In the genomic region with DNA sequence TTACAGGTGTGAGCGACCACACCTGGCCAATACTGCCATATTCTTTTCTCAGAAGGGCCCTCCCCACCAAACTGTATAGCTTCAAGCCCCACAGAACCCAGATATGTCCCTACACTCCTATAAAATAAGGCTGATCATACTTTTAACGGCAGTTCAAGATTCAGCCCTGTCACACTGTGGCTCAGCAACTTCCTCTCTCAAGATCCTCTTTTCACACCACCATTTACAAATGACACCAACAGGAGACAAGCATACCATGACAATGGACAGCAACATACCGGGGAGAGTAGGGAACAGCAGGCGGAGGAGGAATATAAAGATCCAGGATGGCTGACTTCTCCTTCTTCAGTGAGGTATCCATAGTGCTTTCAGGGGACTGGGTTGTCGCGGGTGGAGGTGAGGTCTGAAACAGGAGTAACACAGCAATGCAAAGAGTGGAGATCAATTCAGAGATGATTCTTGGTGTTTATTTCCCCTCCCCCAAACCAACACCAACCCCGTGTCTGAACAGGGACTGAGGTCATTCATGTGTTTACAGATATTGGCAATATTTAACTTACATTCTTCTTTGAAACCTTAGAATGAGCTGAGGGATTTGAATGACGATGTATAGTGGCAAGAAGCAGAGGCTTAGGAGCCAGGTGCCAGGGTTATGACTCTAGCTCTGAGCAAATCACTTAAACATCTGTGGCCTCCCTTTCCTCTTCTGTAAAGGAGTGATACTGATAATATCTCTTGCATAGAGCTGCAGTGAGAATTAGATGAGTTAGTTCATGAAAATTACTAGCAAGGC, we compare ENCODE assay signal across 11 cellular contexts. TPM values are rescaled to one million over a fixed set of nuclear protein-coding genes. Genes with fewer than 3 reads are reported as not detected.
DNase-seq lines count a peak whose midpoint lies in the region; ATAC-seq and TF ChIP-seq lines count a peak whose summit lies in the region.
"Had no signal": no experiment of that assay in that cellular context is flagged by ENCODE, and none has a peak within 500 bp of the region (broad histone marks: within the 10 kb centered on the region; RNA-seq: fewer than 3 reads in every experiment).

No MANE protein-coding gene starts in this region.

- TF ChIP-seq CTCF in foreskin keratinocyte (conservative IDR thresholded peaks at IDR 0.05), result no peak
- no peak for TF ChIP-seq CTCF in testis (IDR thresholded peaks at IDR 0.05)

- peaks cover 3% of the 10 kb centered on the region for H3K27me3 Mint-ChIP-seq in activated T-helper 1 cell treated with anti-CD3 and anti-CD28 coated beads, Interleukin-12 subunit alpha, Interleukin-12 subunit beta, Interleukin-2, Interleukin-4 antibody, amounts not matched to agents 30 ng/mL and 10 ng/mL and 1 ng/mL, durations not matched to agents 14 hours and 24 hours and 36 hours (ENCODE audit: insufficient read depth)

- H3K4me3 ChIP-seq in testis, result no peak overlapping the region
- H3K4me3 ChIP-seq in H7 (ENCODE audit: insufficient read depth, low read depth, low read length), result no peak overlapping the region
- H3K4me3 ChIP-seq: lung had no signal

- H3K36me3 Mint-ChIP-seq in activated T-helper 1 cell treated with anti-CD3 and anti-CD28 coated beads, Interleukin-12 subunit alpha, Interleukin-12 subunit beta, Interleukin-2, Interleukin-4 antibody, amounts not matched to agents 30 ng/mL and 10 ng/mL and 1 ng/mL, durations not matched to agents 14 hours and 24 hours and 36 hours (ENCODE audit: low read depth), result no peaks in the 10 kb centered on the region

- H3K4me1 ChIP-seq in foreskin keratinocyte, result peaks cover 12% of the 10 kb centered on the region
- H3K4me1 ChIP-seq in testis, result peaks cover 21% of the 10 kb centered on the region

- H3K4me3 Mint-ChIP-seq in activated T-helper 1 cell treated with anti-CD3 and anti-CD28 coated beads, Interleukin-12 subunit alpha, Interleukin-12 subunit beta, Interleukin-2, Interleukin-4 antibody, amounts not matched to agents 30 ng/mL and 10 ng/mL and 1 ng/mL, durations not matched to agents 14 hours and 24 hours and 36 hours, result no peak overlapping the region
- H3K4me3 Mint-ChIP-seq: T-helper 2 cell treated with Interferon-gamma antibody and Interleukin-4, amounts not matched to agents 5 μg/mL and 100 μg/mL, for 36 hours had no signal

- intact Hi-C loops in activated T-helper 1 cell treated with anti-CD3 and anti-CD28 coated beads, Interleukin-12 subunit alpha, Interleukin-12 subunit beta, Interleukin-2, Interleukin-4 antibody, amounts not matched to agents 30 ng/mL and 10 ng/mL and 1 ng/mL, durations not matched to agents 14 hours and 24 hours and 36 hours (cut with micrococcal nuclease), result no loop called here
- intact Hi-C loops in testis (cut with DNase I; ENCODE audit: low total_unique reads), result no loop called here

- no peaks in the 10 kb centered on the region for H3K27me3 ChIP-seq in foreskin keratinocyte
- H3K27me3 ChIP-seq in testis, result no peaks in the 10 kb centered on the region
- H3K27me3 ChIP-seq in H7 (ENCODE audit: control insufficient read depth, insufficient read depth, low read length), result no peaks in the 10 kb centered on the region

- H3K27ac ChIP-seq in foreskin keratinocyte (no peak overlapping the region), testis (no peak overlapping the region)

- H3K9me3 ChIP-seq in testis, result no peaks in the 10 kb centered on the region

- no peak for TF ChIP-seq POLR2A in testis (IDR thresholded peaks at IDR 0.05)

- ATAC-seq in HG02938 (IDR thresholded peaks at IDR 0.05; ENCODE audit: unreplicated experiment), result peak; percentile 55
- no peak for ATAC-seq in foreskin keratinocyte

- DNase-seq in GF-D8 (lab: John Stamatoyannopoulos, UW) (peak; percentile 94), NCI-H524 treated with DMSO at 0.1 percent for 48 hours (lab: John Stamatoyannopoulos, UW) (peak; percentile 23), foreskin keratinocyte (peak; percentile 42 to 84), testis (no peak), H7 (no peak), NCI-H2171 (lab: John Stamatoyannopoulos, UW) (no peak)
- DNase-seq in activated T-helper 1 cell treated with anti-CD3 and anti-CD28 coated beads, Interleukin-12 subunit alpha, Interleukin-12 subunit beta, Interleukin-2, Interleukin-4 antibody, amounts not matched to agents 30 ng/mL and 10 ng/mL and 1 ng/mL, durations not matched to agents 14 hours and 24 hours and 36 hours (ENCODE audit: low spot score), result no peak
- DNase-seq: NCI-H69 had no signal

- no peaks in the 10 kb centered on the region for H3K36me3 ChIP-seq in testis (ENCODE audit: low read depth, missing control alignments)
- no peaks in the 10 kb centered on the region for H3K36me3 ChIP-seq in H7 (replicated peaks; ENCODE audit: control insufficient read depth, insufficient read depth, low read length)

- no peaks in the 10 kb centered on the region for H3K9me3 Mint-ChIP-seq in activated T-helper 1 cell treated with anti-CD3 and anti-CD28 coated beads, Interleukin-12 subunit alpha, Interleukin-12 subunit beta, Interleukin-2, Interleukin-4 antibody, amounts not matched to agents 30 ng/mL and 10 ng/mL and 1 ng/mL, durations not matched to agents 14 hours and 24 hours and 36 hours
- H3K9me3 Mint-ChIP-seq: T-helper 2 cell treated with Interferon-gamma antibody and Interleukin-4, amounts not matched to agents 5 μg/mL and 100 μg/mL, for 36 hours had no signal

- peaks cover 6% of the 10 kb centered on the region for H3K4me1 Mint-ChIP-seq in activated T-helper 1 cell treated with anti-CD3 and anti-CD28 coated beads, Interleukin-12 subunit alpha, Interleukin-12 subunit beta, Interleukin-2, Interleukin-4 antibody, amounts not matched to agents 30 ng/mL and 10 ng/mL and 1 ng/mL, durations not matched to agents 14 hours and 24 hours and 36 hours (ENCODE audit: low read depth)

- H3K27ac Mint-ChIP-seq in activated T-helper 1 cell treated with anti-CD3 and anti-CD28 coated beads, Interleukin-12 subunit alpha, Interleukin-12 subunit beta, Interleukin-2, Interleukin-4 antibody, amounts not matched to agents 30 ng/mL and 10 ng/mL and 1 ng/mL, durations not matched to agents 14 hours and 24 hours and 36 hours, result no peak overlapping the region
- H3K27ac Mint-ChIP-seq: T-helper 2 cell treated with Interferon-gamma antibody and Interleukin-4, amounts not matched to agents 5 μg/mL and 100 μg/mL, for 36 hours had no signal

- 93 to 95% methylated on average over 8 of the region's 8 CpGs for WGBS in testis, 2 donors

RNA-seq across cellular contexts. Expression of a gene that starts 57.6 kb away (rescaled TPM):
- total RNA-seq in foreskin keratinocyte (not detected in 2 replicates), testis (1 to 10 TPM; 3.6 to 4.8 TPM)
- polyA plus RNA-seq in foreskin keratinocyte (not detected in 2 replicates), testis (ENCODE audit: insufficient read depth, low read depth, low replicate concordance) (4.2 TPM)
- total RNA-seq in activated T-helper 1 cell treated with anti-CD3 and anti-CD28 coated beads, Interleukin-12 subunit alpha, Interleukin-12 subunit beta, Interleukin-2, Interleukin-4 antibody, amounts not matched to agents 30 ng/mL and 10 ng/mL and 1 ng/mL, durations not matched to agents 14 hours and 24 hours and 36 hours, result 4.2 and 5.1 TPM in 2 replicates
- total RNA-seq in H7 (2014; rRNA removed; shearing (Covaris generic)), result 1.6 and 6.6 TPM in 2 replicates

Comparison
In these comparisons a context has a peak if more than half of its experiments do, and no peak if none do; other contexts are left out.
1. DNase-seq: peak in GF-D8 (single experiment), NCI-H524 treated with DMSO at 0.1 percent for 48 hours (single experiment) and foreskin keratinocyte (2 of 2); none in activated T-helper 1 cell treated with anti-CD3 and anti-CD28 coated beads, Interleukin-12 subunit alpha, Interleukin-12 subunit beta, Interleukin-2, Interleukin-4 antibody, amounts not matched to agents 30 ng/mL and 10 ng/mL and 1 ng/mL, durations not matched to agents 14 hours and 24 hours and 36 hours (single experiment), testis (single experiment), H7 (single experiment) and NCI-H2171 (single experiment).